In genomic region chr18:22393164-22393563, GRCh38 we compare ENCODE assay signal across 17 cellular contexts. TPM values are rescaled to one million over a fixed set of nuclear protein-coding genes. Genes with fewer than 3 reads are reported as not detected.
"Had no signal": no experiment of that assay in that cellular context is flagged by ENCODE, and none has a peak within 500 bp of the region (broad histone marks: within the 10 kb centered on the region; RNA-seq: fewer than 3 reads in every experiment).

No MANE protein-coding gene starts in this region.

RNA-seq across cellular contexts. Expression of gene CTAGE1, which starts 24.6 kb away (rescaled TPM):
- total RNA-seq: activated naive CD4-positive, alpha-beta T cell treated with anti-CD3 and anti-CD28 coated beads for 36 hours; activated naive CD4-positive, alpha-beta T cell treated with anti-CD3 and anti-CD28 coated beads, Interleukin-2, amount 50 U/mL, for 72 hours; activated naive CD8-positive, alpha-beta T cell treated with anti-CD3 and anti-CD28 coated beads for 36 hours; activated naive CD8-positive, alpha-beta T cell treated with anti-CD3 and anti-CD28 coated beads, Interleukin-2, amount 10 ng/mL, durations not matched to agents 7 days and 5 days; activated T-cell treated with anti-CD3 and anti-CD28 coated beads, Interleukin-2, amount 50 U/mL, for 4 hours; activated T-cell treated with anti-CD3 and anti-CD28 coated beads, Interleukin-2, amount 50 U/mL, for 72 hours; activated T-helper 1 cell treated with anti-CD3 and anti-CD28 coated beads, Interleukin-12 subunit alpha, Interleukin-12 subunit beta, Interleukin-2, Interleukin-4 antibody, amounts not matched to agents 30 ng/mL and 10 ng/mL and 1 ng/mL, durations not matched to agents 14 hours and 24 hours and 36 hours; activated T-helper 17 cell treated with anti-CD3 and anti-CD28 coated beads, Interleukin-2, amount 50 U/mL, for 72 hours; activated T-helper 2 cell treated with anti-CD3 and anti-CD28 coated beads, Interferon-gamma antibody, Interleukin-2, Interleukin-4, amounts not matched to agents 10 μg/mL and 5 μg/mL and 100 μg/mL, durations not matched to agents 14 hours and 24 hours and 36 hours; aorta; ascending aorta; body of pancreas; breast epithelium; bronchial epithelial cell; cardiac muscle cell had no signal
- polyA plus RNA-seq: adipose tissue, adrenal gland, aorta, cardiac muscle cell had no signal
